12 cellular contexts compared by ENCODE assay signal in genomic region chr2:101900375-101900774, GRCh38.
DNase-seq lines count a peak whose midpoint lies in the region; ATAC-seq and TF ChIP-seq lines count a peak whose summit lies in the region.
"Had no signal": no experiment of that assay in that cellular context is flagged by ENCODE, and none has a peak within 500 bp of the region (broad histone marks: within the 10 kb centered on the region; RNA-seq: fewer than 3 reads in every experiment).

No MANE protein-coding gene starts in this region.

- H3K36me3 Mint-ChIP-seq in osteocyte (ENCODE audit: unreplicated experiment) = peaks cover 12% of the 10 kb centered on the region

- H3K4me3 ChIP-seq in lower leg skin (ENCODE audit: low read depth, poor library complexity, severe bottlenecking) (no peak overlapping the region), adrenal gland (no peak overlapping the region), spleen (no peak overlapping the region)
- H3K4me3 ChIP-seq: heart left ventricle had no signal

- TF ChIP-seq POLR2A in lower leg skin (IDR thresholded peaks at IDR 0.05) = no peak
- no peak for TF ChIP-seq POLR2A in adrenal gland (IDR thresholded peaks at IDR 0.05)
- no peak for TF ChIP-seq POLR2A in spleen (IDR thresholded peaks at IDR 0.05)

- H3K9me3 Mint-ChIP-seq in osteocyte (ENCODE audit: unreplicated experiment) = peaks cover 4% of the 10 kb centered on the region

- intact Hi-C loops in lower leg skin (cut with DNase I; ENCODE audit: low total_unique reads) = no loop called here
- intact Hi-C loops in adrenal gland (cut with DNase I) = no loop called here
- intact Hi-C loops in spleen (cut with DNase I; ENCODE audit: low total_unique reads) = no loop called here

- no peaks in the 10 kb centered on the region for H3K36me3 ChIP-seq in adrenal gland (replicated peaks in 1 of 2)
- H3K36me3 ChIP-seq in spleen = no peaks in the 10 kb centered on the region

- H3K27ac Mint-ChIP-seq in osteocyte (ENCODE audit: unreplicated experiment) = no peak overlapping the region

- H3K9me3 ChIP-seq in adrenal gland (replicated peaks in 1 of 3) (no peaks in the 10 kb centered on the region), spleen (peaks cover 0 to 25% (median 15%) of the 10 kb centered on the region in 8 donors)

- no peaks in the 10 kb centered on the region for H3K27me3 Mint-ChIP-seq in osteocyte (ENCODE audit: unreplicated experiment)

- H3K27ac ChIP-seq in adrenal gland (no peak overlapping the region), spleen (peak overlapping the region in 1 of 8 donors; percentile 56)
- H3K27ac ChIP-seq: heart left ventricle had no signal

- H3K4me1 ChIP-seq in adrenal gland (replicated peaks in 1 of 2) = no peaks in the 10 kb centered on the region
- peaks cover 0 to 20% (median 0%) of the 10 kb centered on the region in 6 donors for H3K4me1 ChIP-seq in spleen

- no peaks in the 10 kb centered on the region for H3K4me1 Mint-ChIP-seq in osteocyte (ENCODE audit: unreplicated experiment)

- peak; percentile 95 for ATAC-seq in GM18511 (IDR thresholded peaks at IDR 0.05; ENCODE audit: unreplicated experiment)
- peak; percentile 69 for ATAC-seq in GM21576 (IDR thresholded peaks at IDR 0.05; ENCODE audit: unreplicated experiment)
- ATAC-seq: heart left ventricle; naive thymus-derived CD8-positive, alpha-beta T cell had no signal

- peak; percentile 67 to 76 for DNase-seq in activated CD4-positive, alpha-beta T cell treated with anti-CD3 and anti-CD28 coated beads, Interleukin-2, amount 50 U/mL, for 48 hours
- peak; percentile 61 to 64 for DNase-seq in stimulated activated CD4-positive, alpha-beta T cell treated with anti-CD3 and anti-CD28 coated beads, Interleukin-15, amount 100 ng/mL, for 48 hours (ENCODE audit: low read depth in 2 of 2)
- no peak for DNase-seq in lower leg skin (ENCODE audit: low spot score in 2 of 2)
- DNase-seq in adrenal gland = no peak
- DNase-seq in spleen = no peak
- DNase-seq in osteocyte (ENCODE audit: extremely low spot score, unreplicated experiment) = no peak
- DNase-seq: EL; heart left ventricle; naive thymus-derived CD8-positive, alpha-beta T cell; NCI-H1436 had no signal

- no peak overlapping the region for H3K4me3 Mint-ChIP-seq in osteocyte (ENCODE audit: unreplicated experiment)

- TF ChIP-seq CTCF in lower leg skin (IDR thresholded peaks at IDR 0.05) (no peak), adrenal gland (IDR thresholded peaks at IDR 0.05) (no peak), spleen (IDR thresholded peaks at IDR 0.05 in 8 of 11, conservative IDR thresholded peaks at IDR 0.05 in 3 of 11) (no peak), osteocyte (IDR thresholded peaks at IDR 0.05) (no peak)

- WGBS in lower leg skin, 2 donors = 81 to 89% methylated on average over 9 of the region's 9 CpGs
- WGBS in adrenal gland, 4 donors = 80 to 92% (median 89%) methylated on average over 9 of the region's 9 CpGs
- 70 to 78% (median 77%) methylated on average over 9 of the region's 9 CpGs for WGBS in spleen, 5 donors

- H3K27me3 ChIP-seq in adrenal gland = no peaks in the 10 kb centered on the region
- no peaks in the 10 kb centered on the region for H3K27me3 ChIP-seq in spleen (replicated peaks in 1 of 7)
- H3K27me3 ChIP-seq: heart left ventricle had no signal

Comparison
In these comparisons a context has a peak if more than half of its experiments do, and no peak if none do; other contexts are left out.
1. DNase-seq: peak in activated CD4-positive, alpha-beta T cell treated with anti-CD3 and anti-CD28 coated beads, Interleukin-2, amount 50 U/mL, for 48 hours (2 of 2) and stimulated activated CD4-positive, alpha-beta T cell treated with anti-CD3 and anti-CD28 coated beads, Interleukin-15, amount 100 ng/mL, for 48 hours (2 of 2); none in lower leg skin (0 of 2), adrenal gland (0 of 7), spleen (single experiment) and osteocyte (single experiment).